8 cellular contexts compared by ENCODE assay signal in genomic region chr17:72591500-72592241, GRCh38.
DNase-seq lines count a peak whose midpoint lies in the region; ATAC-seq and TF ChIP-seq lines count a peak whose summit lies in the region.

No MANE protein-coding gene starts in this region.

- peak overlapping the region; percentile 71 for H3K27ac Mint-ChIP-seq in endodermal cell
- peak overlapping the region in 2 of 9 donors; percentile 33 to 71 for H3K27ac Mint-ChIP-seq in naive thymus-derived CD4-positive, alpha-beta T cell

- H3K4me1 ChIP-seq in SJSA1 (replicated peaks) (peaks cover 21% of the 10 kb centered on the region), endodermal cell (ENCODE audit: control insufficient read depth, insufficient read depth, low read length) (peaks cover 3% of the 10 kb centered on the region)
- peaks cover 6 to 10% of the 10 kb centered on the region in 2 donors for H3K4me1 ChIP-seq in naive thymus-derived CD4-positive, alpha-beta T cell (ENCODE audit: control insufficient read depth in 2 of 2, insufficient read depth in 2 of 2, low read length in 2 of 2)

- no peaks in the 10 kb centered on the region for H3K36me3 Mint-ChIP-seq in endodermal cell (ENCODE audit: low read depth)
- no peaks in the 10 kb centered on the region for H3K36me3 Mint-ChIP-seq in naive thymus-derived CD4-positive, alpha-beta T cell

- H3K4me3 ChIP-seq in SJSA1 (peak overlapping the region; percentile 60), endodermal cell (ENCODE audit: low read length) (peak overlapping the region; percentile 82)
- H3K4me3 ChIP-seq in naive thymus-derived CD4-positive, alpha-beta T cell (ENCODE audit: low read length): peak overlapping the region; percentile 35

- H3K27me3 ChIP-seq in SJSA1 (replicated peaks): peaks cover 23% of the 10 kb centered on the region
- peaks cover 46% of the 10 kb centered on the region for H3K27me3 ChIP-seq in endodermal cell (ENCODE audit: control insufficient read depth, insufficient read depth, low read length, poor library complexity, severe bottlenecking)
- no peaks in the 10 kb centered on the region for H3K27me3 ChIP-seq in naive thymus-derived CD4-positive, alpha-beta T cell (ENCODE audit: control insufficient read depth in 2 of 2, insufficient read depth in 2 of 2, low read length in 2 of 2)

- POLR2A ChIA-PET in naive thymus-derived CD4-positive, alpha-beta T cell (lab: Charles Lee): interaction anchor here (0.7 kb wide), 1 partner anchor 133 kb away, joined by 3 read pairs; no protein-coding TSS in a partner anchor

- CTCF ChIA-PET in naive thymus-derived CD4-positive, alpha-beta T cell (lab: Charles Lee): interaction anchor here (0.7 kb wide), 1 partner anchor 135 kb away, joined by 3 read pairs; no protein-coding TSS in a partner anchor

- TF ChIP-seq CTCF in endodermal cell (conservative IDR thresholded peaks at IDR 0.05): no peak

- WGBS in endodermal cell (ENCODE audit: insufficient coverage in 1 of 2, insufficient read length in 1 of 2), 2 experiments: 2 to 3% methylated on average over 8 to 56 of the region's 56 CpGs

- H3K36me3 ChIP-seq in SJSA1: peaks cover 4% of the 10 kb centered on the region; the same call in 1 of the 2 replicates
- no peaks in the 10 kb centered on the region for H3K36me3 ChIP-seq in endodermal cell (ENCODE audit: control insufficient read depth, insufficient read depth, low read length)
- H3K36me3 ChIP-seq in naive thymus-derived CD4-positive, alpha-beta T cell (ENCODE audit: control insufficient read depth in 2 of 3, insufficient read depth in 3 of 3, low read length in 3 of 3): no peaks in the 10 kb centered on the region

- DNase-seq in NCI-H1092 treated with DMSO at 0.1 percent for 48 hours (lab: John Stamatoyannopoulos, UW) (peak; percentile 33), NCI-H1092 (lab: John Stamatoyannopoulos, UW) (no peak), SJSA1 (ENCODE audit: low read depth in 1 of 2, low spot score in 2 of 2) (peak in 1 of 2 experiments; percentile 31), endodermal cell (peak; percentile 81), LoVo (ENCODE audit: low spot score) (no peak), SIG-M5 (lab: John Stamatoyannopoulos, UW) (no peak), NCI-H2029 (lab: John Stamatoyannopoulos, UW) (no peak)
- peak in 2 of 9 donors; percentile 1 to 42 for DNase-seq in naive thymus-derived CD4-positive, alpha-beta T cell

- H3K9ac ChIP-seq in endodermal cell (ENCODE audit: extremely low read depth, low read length, poor library complexity, severe bottlenecking): no peak overlapping the region

- H3K9me3 ChIP-seq in SJSA1 (replicated peaks) (0 out of 2 replicates have a peak, but pooled peaks cover 4% of the 10 kb centered on the region), endodermal cell (ENCODE audit: control insufficient read depth, low read length) (no peaks in the 10 kb centered on the region)
- H3K9me3 ChIP-seq in naive thymus-derived CD4-positive, alpha-beta T cell (ENCODE audit: control insufficient read depth in 2 of 3, low read length in 3 of 3): no peaks in the 10 kb centered on the region

- no peak for ATAC-seq in naive thymus-derived CD4-positive, alpha-beta T cell

- no peaks in the 10 kb centered on the region for H3K9me3 Mint-ChIP-seq in endodermal cell
- H3K9me3 Mint-ChIP-seq in naive thymus-derived CD4-positive, alpha-beta T cell: peaks cover 0 to 2% (median 0%) of the 10 kb centered on the region in 11 donors

- H3K4me1 Mint-ChIP-seq in endodermal cell: peaks cover 22% of the 10 kb centered on the region
- peaks cover 13 to 40% (median 27%) of the 10 kb centered on the region in 7 donors for H3K4me1 Mint-ChIP-seq in naive thymus-derived CD4-positive, alpha-beta T cell

- no peak overlapping the region for H3K27ac ChIP-seq in SJSA1
- no peak overlapping the region for H3K27ac ChIP-seq in endodermal cell (ENCODE audit: low read depth, low read length)
- no peak overlapping the region for H3K27ac ChIP-seq in naive thymus-derived CD4-positive, alpha-beta T cell (ENCODE audit: low read depth, low read length)

- intact Hi-C loops in naive thymus-derived CD4-positive, alpha-beta T cell (cut with micrococcal nuclease): loop anchor here in 1 of 2 donors (1.0 to 2.0 kb wide), 4 partner anchors 127 to 641 kb away; partner anchors contain the start of genes COG1 and SLC39A11

- peaks cover 49% of the 10 kb centered on the region for H3K27me3 Mint-ChIP-seq in endodermal cell (ENCODE audit: insufficient read depth)
- H3K27me3 Mint-ChIP-seq in naive thymus-derived CD4-positive, alpha-beta T cell: peaks cover 39 to 58% (median 48%) of the 10 kb centered on the region in 5 donors

- peak overlapping the region; percentile 74 for H3K4me3 Mint-ChIP-seq in endodermal cell
- H3K4me3 Mint-ChIP-seq in naive thymus-derived CD4-positive, alpha-beta T cell: peak overlapping the region; percentile 78 to 97 (median 86)

Comparison
In these comparisons a context has a peak if more than half of its experiments do, and no peak if none do; other contexts are left out.
1. DNase-seq: peak in NCI-H1092 treated with DMSO at 0.1 percent for 48 hours (single experiment) and endodermal cell (single experiment); none in NCI-H1092 (single experiment), LoVo (single experiment), SIG-M5 (single experiment) and NCI-H2029 (single experiment).
2. Peak in every context shown above with its lines, with median percentiles within 50 percentile points of each other: H3K4me3 ChIP-seq.